In genomic region chr20:6411651-6412050, GRCh38 we compare ENCODE assay signal across 9 cellular contexts.
"Had no signal": no experiment of that assay in that cellular context is flagged by ENCODE, and none has a peak within 500 bp of the region (broad histone marks: within the 10 kb centered on the region; RNA-seq: fewer than 3 reads in every experiment).

No MANE protein-coding gene starts in this region.

- H3K4me3 Mint-ChIP-seq: H9 had no signal

- H3K4me3 ChIP-seq: GM23248, K562 had no signal

- ATAC-seq: K562 had no signal

- H3K9ac ChIP-seq: GM23248, KMS-11 had no signal

- H3K9me3 Mint-ChIP-seq: H9 had no signal

- FAIRE-seq: H1, H54, K562 had no signal

- H3K27ac ChIP-seq: GM23248, HL-60, KMS-11 had no signal

- H3K27ac Mint-ChIP-seq: H9 had no signal

- H3K4me2 ChIP-seq: KMS-11 had no signal

- DNase-seq: GM23248, H9, HCEC 1CT, IMR-90 had no signal

- H3K4me1 Mint-ChIP-seq: H9 had no signal

- H2AFZ ChIP-seq: GM23248 had no signal
